ENCODE assay signal across 8 cellular contexts in the genomic region with DNA sequence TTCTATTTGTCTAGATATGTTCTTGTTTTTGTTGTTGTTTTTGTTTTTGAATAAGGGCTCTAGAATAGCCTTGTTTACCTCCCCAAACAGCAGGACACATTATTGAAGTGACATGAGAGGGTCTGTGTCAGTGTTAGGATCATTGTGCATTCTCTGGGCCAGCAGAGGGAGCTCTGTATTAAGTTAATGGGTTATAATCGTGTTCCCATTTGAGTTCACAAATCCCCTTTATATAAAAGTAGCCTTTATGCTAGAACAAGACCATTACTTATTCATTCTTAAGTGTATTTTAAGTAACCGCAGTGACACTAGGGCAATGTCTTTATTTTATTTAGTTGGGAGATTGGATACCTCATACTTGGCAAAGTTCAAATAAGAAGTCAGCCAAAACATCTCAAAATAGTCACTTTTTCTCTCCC. TPM values are rescaled to one million over a fixed set of nuclear protein-coding genes. Genes with fewer than 3 reads are reported as not detected.
DNase-seq lines count a peak whose midpoint lies in the region; ATAC-seq, FAIRE-seq and TF ChIP-seq lines count a peak whose summit lies in the region.

No MANE protein-coding gene starts in this region.

- peak; percentile 44 to 65 for DNase-seq in AML-193 (lab: John Stamatoyannopoulos, UW)
- no peak for DNase-seq in H54 (ENCODE audit: insufficient read length, low spot score)
- peak; percentile 39 for DNase-seq in NCI-H526 treated with DMSO at 0.1 percent for 48 hours (lab: John Stamatoyannopoulos, UW)
- peak; percentile 23 for DNase-seq in activated CD8-positive, alpha-beta memory T cell treated with anti-CD3 and anti-CD28 coated beads, Interleukin-2, amount 50 U/mL, for 24 hours (ENCODE audit: extremely low read depth)
- DNase-seq in esophagus squamous epithelium (lab: John Stamatoyannopoulos, UW), result no peak
- peak; percentile 49 for DNase-seq in nephron progenitor cell
- DNase-seq in tibial nerve (ENCODE audit: low spot score in 2 of 2), result peak; percentile 54 to 92

- no peak overlapping the region for H3K4me3 Mint-ChIP-seq in nephron progenitor cell

- WGBS in esophagus squamous epithelium, 2 donors, result 18 to 24% methylated on average over 2 of the region's 2 CpGs
- 12 to 14% methylated on average over 2 of the region's 2 CpGs for WGBS in tibial nerve, 2 donors

- no peak for TF ChIP-seq POLR2A in H54 (IDR thresholded peaks at IDR 0.05; ENCODE audit: low read depth, low read length)
- no peak for TF ChIP-seq POLR2A in esophagus squamous epithelium (IDR thresholded peaks at IDR 0.05)
- no peak for TF ChIP-seq POLR2A in tibial nerve (IDR thresholded peaks at IDR 0.05)

- H3K9me3 ChIP-seq in esophagus squamous epithelium (no peaks in the 10 kb centered on the region), tibial nerve (no peaks in the 10 kb centered on the region)

- no peak for TF ChIP-seq EP300 in tibial nerve (IDR thresholded peaks at IDR 0.05)

- H3K4me1 Mint-ChIP-seq in nephron progenitor cell, result no peaks in the 10 kb centered on the region

- H3K27ac ChIP-seq in esophagus squamous epithelium (no peak overlapping the region), tibial nerve (peak overlapping the region in 2 of 4 donors; percentile 50 to 62)

- H3K9me3 Mint-ChIP-seq in nephron progenitor cell, result no peaks in the 10 kb centered on the region

- no peak overlapping the region for H3K27ac Mint-ChIP-seq in nephron progenitor cell

- H3K4me1 ChIP-seq in esophagus squamous epithelium (peaks cover 0 to 3% (median 0%) of the 10 kb centered on the region in 3 donors), tibial nerve (peaks cover 0 to 50% (median 10%) of the 10 kb centered on the region in 4 donors)

- H3K4me3 ChIP-seq in esophagus squamous epithelium, result no peak overlapping the region
- H3K4me3 ChIP-seq in tibial nerve, result no peak overlapping the region

- H3K27me3 ChIP-seq in esophagus squamous epithelium, result no peaks in the 10 kb centered on the region
- no peaks in the 10 kb centered on the region for H3K27me3 ChIP-seq in tibial nerve

- H3K27me3 Mint-ChIP-seq in nephron progenitor cell (ENCODE audit: low read depth, poor library complexity), result no peaks in the 10 kb centered on the region

- peak; percentile 92 for FAIRE-seq in H54 (lab: Jason Lieb, UNC)

- intact Hi-C loops in esophagus squamous epithelium (cut with DNase I), result no loop called here

- peak; percentile 40 to 68 (median 55) for TF ChIP-seq CTCF in esophagus squamous epithelium (IDR thresholded peaks at IDR 0.05)
- peak; percentile 62 for TF ChIP-seq CTCF in nephron progenitor cell (IDR thresholded peaks at IDR 0.05)
- peak; percentile 65 to 81 (median 70) for TF ChIP-seq CTCF in tibial nerve (IDR thresholded peaks at IDR 0.05)

- ATAC-seq in GM18519 (IDR thresholded peaks at IDR 0.05; ENCODE audit: low FRiP score, unreplicated experiment), result no peak

- peaks cover 37% of the 10 kb centered on the region for H3K36me3 Mint-ChIP-seq in nephron progenitor cell (ENCODE audit: low read depth)

- peaks cover 5 to 65% (median 7%) of the 10 kb centered on the region in 3 donors for H3K36me3 ChIP-seq in esophagus squamous epithelium
- H3K36me3 ChIP-seq in tibial nerve, result peaks cover 0 to 25% (median 4%) of the 10 kb centered on the region in 3 donors

RNA-seq across cellular contexts. Expression of a gene that starts 44.8 kb away (rescaled TPM):
- total RNA-seq in esophagus squamous epithelium, result 10 to 100 TPM; 14.6 to 29.8 (median 17.6) TPM
- total RNA-seq in tibial nerve, result 10 to 100 TPM; 24.3 to 28.5 (median 27.1) TPM

RNA-seq across cellular contexts. Expression of a gene that starts 50.9 kb away (rescaled TPM):
- 10 to 100 TPM; 11.4 to 19.5 (median 16.7) TPM for total RNA-seq in esophagus squamous epithelium
- 10 to 100 TPM in 3 of 4 donors, 1 to 10 TPM in 1; 5.9 to 18.0 (median 13.9) TPM for total RNA-seq in tibial nerve

Comparison
In these comparisons a context has a peak if more than half of its experiments do, and no peak if none do; other contexts are left out.
1. DNase-seq: peak in AML-193 (2 of 2), NCI-H526 treated with DMSO at 0.1 percent for 48 hours (single experiment), activated CD8-positive, alpha-beta memory T cell treated with anti-CD3 and anti-CD28 coated beads, Interleukin-2, amount 50 U/mL, for 24 hours (single experiment), nephron progenitor cell (single experiment) and tibial nerve (2 of 2); none in H54 (single experiment) and esophagus squamous epithelium (single experiment).
2. Peak in every context shown above with its lines, with median percentiles within 50 percentile points of each other: CTCF ChIP-seq.